Comparison of ENCODE assay signal across 8 cellular contexts in the genomic region with DNA sequence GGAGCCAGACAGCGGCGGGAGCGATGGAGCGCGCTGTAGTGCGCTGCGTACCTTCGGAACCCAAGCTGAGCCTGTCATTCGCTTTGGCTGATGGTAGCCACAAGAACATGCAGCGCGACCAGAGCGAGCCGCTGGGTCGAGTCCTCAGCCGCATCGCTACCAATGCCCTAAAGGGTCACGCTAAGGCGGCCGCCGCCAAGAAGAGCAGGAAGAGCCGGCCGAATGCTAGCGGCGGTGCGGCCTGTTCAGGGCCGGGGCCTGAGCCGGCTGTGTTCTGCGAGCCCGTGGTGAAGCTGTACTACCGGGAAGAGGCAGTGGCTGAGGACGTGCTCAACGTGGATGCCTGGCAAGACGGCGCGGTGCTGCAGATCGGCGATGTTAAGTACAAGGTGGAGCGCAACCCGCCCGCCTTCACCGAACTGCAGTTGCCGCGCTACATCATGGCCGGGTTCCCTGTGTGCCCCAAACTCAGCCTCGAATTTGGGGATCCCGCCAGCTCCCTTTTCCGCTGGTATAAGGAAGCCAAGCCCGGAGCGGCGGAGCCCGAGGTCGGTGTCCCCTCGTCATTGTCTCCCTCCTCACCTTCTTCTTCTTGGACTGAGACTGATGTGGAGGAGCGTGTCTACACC. TPM values are rescaled to one million over a fixed set of nuclear protein-coding genes. Genes with fewer than 3 reads are reported as not detected.
DNase-seq lines count a peak whose midpoint lies in the region; ATAC-seq and TF ChIP-seq lines count a peak whose summit lies in the region.

No MANE protein-coding gene starts in this region.

- peak; percentile 34 for ATAC-seq in GM21381 (IDR thresholded peaks at IDR 0.05; ENCODE audit: unreplicated experiment)

- no peaks in the 10 kb centered on the region for H3F3A ChIP-seq in DOHH2 (ENCODE audit: control insufficient read depth, insufficient read depth)

- TF ChIP-seq CTCF in DOHH2 (IDR thresholded peaks at IDR 0.05; ENCODE audit: low read depth, low read length, poor library complexity, severe bottlenecking) (no peak), HL-60 (IDR thresholded peaks at IDR 0.05; ENCODE audit: insufficient read depth, low read length) (no peak), esophagus squamous epithelium (IDR thresholded peaks at IDR 0.05) (no peak), neural crest cell (conservative IDR thresholded peaks at IDR 0.05) (no peak)

- DNase-seq in HL-60 (ENCODE audit: low read depth in 1 of 2, low spot score in 1 of 2) (peak in 1 of 2 experiments; percentile 25), esophagus squamous epithelium (lab: John Stamatoyannopoulos, UW) (no peak), neural crest cell (ENCODE audit: low read depth, low spot score) (no peak), retina (no peak), NCI-H1048 (lab: John Stamatoyannopoulos, UW) (no peak)
- peak; percentile 42 for DNase-seq in activated CD4-positive, alpha-beta memory T cell treated with anti-CD3 and anti-CD28 coated beads, Interleukin-2, amount 10 ng/mL, durations not matched to agents 7 days and 5 days

- H3K36me3 ChIP-seq in DOHH2 (ENCODE audit: control insufficient read depth, low read length) (peaks cover 53% of the 10 kb centered on the region), esophagus squamous epithelium (peaks cover 0 to 28% (median 0%) of the 10 kb centered on the region in 3 donors)

- no peak for TF ChIP-seq POLR2A in esophagus squamous epithelium (IDR thresholded peaks at IDR 0.05)

- H3K27ac ChIP-seq in DOHH2 (ENCODE audit: low read depth, low read length) (peak overlapping the region; percentile 85), HL-60 (replicated peaks) (peak overlapping the region; percentile 95), esophagus squamous epithelium (peak overlapping the region; percentile 92 to 97 (median 93))

- peak overlapping the region; percentile 96 for H3K4me2 ChIP-seq in DOHH2 (ENCODE audit: low read length)

- H3K36me3 Mint-ChIP-seq in activated CD4-positive, alpha-beta memory T cell treated with anti-CD3 and anti-CD28 coated beads, Interleukin-2, amount 10 ng/mL, durations not matched to agents 7 days and 5 days (ENCODE audit: low read depth): peaks cover 38% of the 10 kb centered on the region
- H3K36me3 Mint-ChIP-seq in neural crest cell (ENCODE audit: low read depth): peaks cover 6% of the 10 kb centered on the region

- peaks cover 71% of the 10 kb centered on the region for H3K79me2 ChIP-seq in DOHH2 (ENCODE audit: control insufficient read depth, low read length)

- peaks cover 42% of the 10 kb centered on the region for H3K4me1 Mint-ChIP-seq in activated CD4-positive, alpha-beta memory T cell treated with anti-CD3 and anti-CD28 coated beads, Interleukin-2, amount 10 ng/mL, durations not matched to agents 7 days and 5 days
- H3K4me1 Mint-ChIP-seq in neural crest cell: peaks cover 34% of the 10 kb centered on the region

- H3K4me1 ChIP-seq in DOHH2 (ENCODE audit: control insufficient read depth, low read length) (peaks cover 26% of the 10 kb centered on the region), esophagus squamous epithelium (peaks cover 8 to 54% (median 30%) of the 10 kb centered on the region in 3 donors)

- H3K27ac Mint-ChIP-seq in activated CD4-positive, alpha-beta memory T cell treated with anti-CD3 and anti-CD28 coated beads, Interleukin-2, amount 10 ng/mL, durations not matched to agents 7 days and 5 days: peak overlapping the region; percentile 93
- H3K27ac Mint-ChIP-seq in neural crest cell (ENCODE audit: unreplicated experiment): peak overlapping the region; percentile 27

- POLR2A ChIA-PET in activated CD4-positive, alpha-beta memory T cell treated with anti-CD3 and anti-CD28 coated beads, Interleukin-2, amount 10 ng/mL, durations not matched to agents 7 days and 5 days (lab: Charles Lee): interaction anchor here (0.7 to 7.6 kb wide), 31 partner anchors 11 to 915 kb away, joined by 3 to 173 read pairs (median 4); partner anchors contain the start of genes APPL1, ARF4, DENND6A and PDHB

- peaks cover 11% of the 10 kb centered on the region for H4K20me1 ChIP-seq in DOHH2 (ENCODE audit: control insufficient read depth, insufficient read depth, low read depth, low read length)

- intact Hi-C loops in esophagus squamous epithelium (cut with DNase I): no loop called here

- H3K27me3 Mint-ChIP-seq in activated CD4-positive, alpha-beta memory T cell treated with anti-CD3 and anti-CD28 coated beads, Interleukin-2, amount 10 ng/mL, durations not matched to agents 7 days and 5 days: no peaks in the 10 kb centered on the region
- H3K27me3 Mint-ChIP-seq in neural crest cell (ENCODE audit: low read depth): no peaks in the 10 kb centered on the region

- no peaks in the 10 kb centered on the region for H3K9me3 ChIP-seq in DOHH2 (ENCODE audit: control insufficient read depth, insufficient read depth, low read length)
- H3K9me3 ChIP-seq in esophagus squamous epithelium: no peaks in the 10 kb centered on the region

- H3K9me3 Mint-ChIP-seq in activated CD4-positive, alpha-beta memory T cell treated with anti-CD3 and anti-CD28 coated beads, Interleukin-2, amount 10 ng/mL, durations not matched to agents 7 days and 5 days: no peaks in the 10 kb centered on the region
- H3K9me3 Mint-ChIP-seq in neural crest cell: no peaks in the 10 kb centered on the region

- H3K4me3 ChIP-seq in DOHH2 (ENCODE audit: low read length) (peak overlapping the region; percentile 99), HL-60 (replicated peaks; ENCODE audit: insufficient read depth, low read length) (peak overlapping the region; percentile 96), esophagus squamous epithelium (peak overlapping the region; percentile 74 to 97 (median 82))

- peak overlapping the region; percentile 97 for H3K4me3 Mint-ChIP-seq in activated CD4-positive, alpha-beta memory T cell treated with anti-CD3 and anti-CD28 coated beads, Interleukin-2, amount 10 ng/mL, durations not matched to agents 7 days and 5 days
- H3K4me3 Mint-ChIP-seq in neural crest cell: peak overlapping the region; percentile 85

- CTCF ChIA-PET in activated CD4-positive, alpha-beta memory T cell treated with anti-CD3 and anti-CD28 coated beads, Interleukin-2, amount 10 ng/mL, durations not matched to agents 7 days and 5 days (lab: Charles Lee): interaction anchor here (0.9 to 2.7 kb wide), 4 partner anchors 40 to 300 kb away, joined by 3 to 10 read pairs (median 8); partner anchors contain the start of gene ARF4

- WGBS in esophagus squamous epithelium, 2 donors: 0 to 4% methylated on average over 5 to 30 of the region's 54 CpGs

- no peaks in the 10 kb centered on the region for H3K27me3 ChIP-seq in DOHH2 (ENCODE audit: control insufficient read depth, low read length)
- H3K27me3 ChIP-seq in HL-60 (ENCODE audit: insufficient read depth, poor library complexity, severe bottlenecking): no peaks in the 10 kb centered on the region
- H3K27me3 ChIP-seq in esophagus squamous epithelium: no peaks in the 10 kb centered on the region

- no peaks in the 10 kb centered on the region for H3K9me2 ChIP-seq in DOHH2 (replicated peaks; ENCODE audit: control insufficient read depth, low read length)

RNA-seq across cellular contexts. Expression of gene PDE12, which starts 0.5 kb away (rescaled TPM):
- 10 to 100 TPM; 25.9 to 27.7 TPM for total RNA-seq in activated CD4-positive, alpha-beta memory T cell treated with anti-CD3 and anti-CD28 coated beads, Interleukin-2, amount 10 ng/mL, durations not matched to agents 7 days and 5 days
- total RNA-seq in esophagus squamous epithelium: 10 to 100 TPM; 19.7 to 26.1 (median 23.7) TPM
- total RNA-seq in neural crest cell: 19.5 and 20.0 TPM in 2 replicates

RNA-seq across cellular contexts. Expression of gene DNAH12, which starts 12.4 kb away (rescaled TPM):
- total RNA-seq in activated CD4-positive, alpha-beta memory T cell treated with anti-CD3 and anti-CD28 coated beads, Interleukin-2, amount 10 ng/mL, durations not matched to agents 7 days and 5 days: under 1 TPM; 0.03 to 0.05 TPM
- total RNA-seq in esophagus squamous epithelium: under 1 TPM in 2 of 4 donors, not detected in 2; under 0.01 to 0.03 TPM
- total RNA-seq in neural crest cell: 0.09 and 0.34 TPM in 2 replicates

RNA-seq across cellular contexts. Expression of gene ARF4, which starts 40.6 kb away (rescaled TPM):
- 10 to 100 TPM; 64.9 to 68.9 TPM for total RNA-seq in activated CD4-positive, alpha-beta memory T cell treated with anti-CD3 and anti-CD28 coated beads, Interleukin-2, amount 10 ng/mL, durations not matched to agents 7 days and 5 days
- total RNA-seq in esophagus squamous epithelium (100 to 1,000 TPM in 2 of 4 donors, 10 to 100 TPM in 2; 65.1 to 113 (median 88.2) TPM), neural crest cell (113 and 123 TPM in 2 replicates)
